In the genomic region with DNA sequence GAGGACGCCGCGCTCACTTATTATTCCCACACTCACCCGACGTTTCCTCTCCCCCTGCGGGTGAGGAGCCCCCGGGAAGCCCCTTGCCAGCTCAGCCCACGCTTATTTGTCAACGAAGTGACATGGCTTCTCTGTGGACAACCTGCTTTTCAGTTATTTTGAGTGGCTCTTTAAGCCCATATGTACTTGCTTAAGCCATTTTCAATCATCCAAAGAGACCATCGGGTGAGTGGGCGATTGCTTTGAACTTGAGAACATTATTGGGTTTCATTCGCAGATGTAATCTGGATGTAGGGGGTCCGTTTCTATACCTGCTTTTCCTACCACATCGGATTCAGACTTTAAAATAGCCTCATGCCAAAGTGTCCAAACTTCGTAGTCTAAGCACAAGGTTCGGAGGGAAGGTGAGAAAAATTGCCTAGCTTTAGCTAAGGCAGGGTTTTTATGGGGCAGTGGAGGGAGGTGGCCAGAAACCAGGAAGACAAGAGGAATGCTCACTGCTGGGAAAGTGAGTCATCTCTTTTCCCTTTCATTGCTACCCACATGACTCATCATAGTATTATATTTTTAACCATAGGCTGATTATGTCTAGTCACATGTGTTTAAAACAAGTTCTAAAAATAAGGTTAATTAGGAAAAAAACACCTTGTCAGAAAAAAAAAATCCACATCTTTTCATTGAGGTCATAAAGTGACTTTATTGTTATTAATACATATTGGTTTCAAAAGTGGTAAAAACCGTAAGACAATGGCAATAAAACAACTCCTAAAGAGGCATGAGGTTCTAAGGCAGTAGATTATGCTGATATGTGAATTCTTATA, we compare ENCODE assay signal across 9 cellular contexts.
A peak's percentile ranks its signal among the peaks of the same experiment; 100 is the strongest.
DNase-seq lines count a peak whose midpoint lies in the region; ATAC-seq and TF ChIP-seq lines count a peak whose summit lies in the region.
"Had no signal": no experiment of that assay in that cellular context is flagged by ENCODE, and none has a peak within 500 bp of the region (broad histone marks: within the 10 kb centered on the region; RNA-seq: fewer than 3 reads in every experiment).

No MANE protein-coding gene starts in this region.

- ATAC-seq in HG02884 (IDR thresholded peaks at IDR 0.05; ENCODE audit: unreplicated experiment) (peak; percentile 63), HG02870 (IDR thresholded peaks at IDR 0.05; ENCODE audit: unreplicated experiment) (no peak)

- no peaks in the 10 kb centered on the region for H3K36me3 ChIP-seq in ascending aorta

- no peaks in the 10 kb centered on the region for H3K27me3 ChIP-seq in ascending aorta

- peaks cover 3 to 18% of the 10 kb centered on the region in 2 donors for H3K4me1 ChIP-seq in ascending aorta

- no peak for TF ChIP-seq CTCF in ascending aorta (IDR thresholded peaks at IDR 0.05)

- H3K9me3 ChIP-seq in ascending aorta = no peaks in the 10 kb centered on the region

- intact Hi-C loops in ascending aorta (cut with DNase I) = loop anchor here (5.0 kb wide), 3 partner anchors 290 to 800 kb away; a partner anchor contains a TSS

- H3K4me3 ChIP-seq in ascending aorta = no peak overlapping the region

- DNase-seq in AG08395 (ENCODE audit: low spot score) = peak; percentile 91
- no peak for DNase-seq in ascending aorta (ENCODE audit: low spot score in 2 of 2)
- DNase-seq in kidney tubule cell (ENCODE audit: low spot score) = peak; percentile 91
- DNase-seq in NCI-H1436 treated with DMSO at 0.1 percent for 48 hours (lab: John Stamatoyannopoulos, UW) = no peak
- no peak for DNase-seq in NCI-H1105 treated with DMSO at 0.1 percent for 48 hours (lab: John Stamatoyannopoulos, UW)
- DNase-seq in DMS114 treated with DMSO at 0.1 percent for 48 hours (lab: John Stamatoyannopoulos, UW; ENCODE audit: unreplicated experiment) = no peak
- DNase-seq: activated naive CD8-positive, alpha-beta T cell treated with anti-CD3 and anti-CD28 coated beads, Interleukin-2, amount 10 ng/mL, durations not matched to agents 7 days and 5 days had no signal

- H3K27ac ChIP-seq in ascending aorta = peak overlapping the region; percentile 81 to 86

Comparison
In these comparisons a context has a peak if more than half of its experiments do, and no peak if none do; other contexts are left out.
1. DNase-seq: peak in AG08395 (single experiment) and kidney tubule cell (single experiment); none in ascending aorta (0 of 2), NCI-H1436 treated with DMSO at 0.1 percent for 48 hours (single experiment), NCI-H1105 treated with DMSO at 0.1 percent for 48 hours (single experiment) and DMS114 treated with DMSO at 0.1 percent for 48 hours (single experiment).